Comparison of ENCODE assay signal across 8 cellular contexts in genomic region chr15:90953947-90954711, GRCh38. TPM values are rescaled to one million over a fixed set of nuclear protein-coding genes. Genes with fewer than 3 reads are reported as not detected.
DNase-seq lines count a peak whose midpoint lies in the region; ATAC-seq and TF ChIP-seq lines count a peak whose summit lies in the region.

No MANE protein-coding gene starts in this region.

- peaks cover 29% of the 10 kb centered on the region for H3K79me2 ChIP-seq in OCI-LY3 (ENCODE audit: low read length)
- peaks cover 13% of the 10 kb centered on the region for H3K79me2 ChIP-seq in osteoblast (ENCODE audit: insufficient read depth, low read length)

- peak overlapping the region; percentile 85 to 92 (median 88) for H3K4me3 Mint-ChIP-seq in CD4-positive, alpha-beta memory T cell
- peak overlapping the region; percentile 75 for H3K4me3 Mint-ChIP-seq in endodermal cell

- no peaks in the 10 kb centered on the region for H3K9me3 ChIP-seq in CD4-positive, alpha-beta memory T cell (ENCODE audit: control insufficient read depth in 1 of 2, low read length in 2 of 2)
- H3K9me3 ChIP-seq in OCI-LY3 (ENCODE audit: insufficient read depth, low read length) = no peaks in the 10 kb centered on the region
- H3K9me3 ChIP-seq in endodermal cell (ENCODE audit: control insufficient read depth, low read length) = no peaks in the 10 kb centered on the region
- H3K9me3 ChIP-seq in osteoblast (ENCODE audit: low read depth, low read length) = no peaks in the 10 kb centered on the region

- peaks cover 26% of the 10 kb centered on the region for H3K36me3 ChIP-seq in CD4-positive, alpha-beta memory T cell (ENCODE audit: insufficient read depth, low read length)
- peaks cover 33% of the 10 kb centered on the region for H3K36me3 ChIP-seq in OCI-LY3 (replicated peaks; ENCODE audit: low read depth, low read length)
- peaks cover 36% of the 10 kb centered on the region for H3K36me3 ChIP-seq in endodermal cell (ENCODE audit: control insufficient read depth, insufficient read depth, low read length)
- peaks cover 46% of the 10 kb centered on the region for H3K36me3 ChIP-seq in osteoblast (ENCODE audit: insufficient read depth, low read length)

- CTCF ChIA-PET in CD4-positive, alpha-beta memory T cell (lab: Charles Lee; ENCODE audit: partially characterized antibody) = interaction anchor here (0.7 to 11.2 kb wide), 10 partner anchors 11 to 865 kb away, joined by 3 to 155 read pairs (median 4); partner anchors contain the start of genes HDDC3, MAN2A2 and UNC45A

- ATAC-seq in HG03095 (IDR thresholded peaks at IDR 0.05; ENCODE audit: unreplicated experiment) = no peak
- ATAC-seq in GM18520 (IDR thresholded peaks at IDR 0.05; ENCODE audit: unreplicated experiment) = no peak

- H2AFZ ChIP-seq in OCI-LY3 (ENCODE audit: low read depth, low read length) (no peak overlapping the region), osteoblast (ENCODE audit: low read length) (no peak overlapping the region)

- peak overlapping the region; percentile 94 for H3K27ac ChIP-seq in CD4-positive, alpha-beta memory T cell (ENCODE audit: low read depth, low read length)
- H3K27ac ChIP-seq in OCI-LY3 (ENCODE audit: low read length) (no peak overlapping the region), endodermal cell (ENCODE audit: low read depth, low read length) (no peak overlapping the region), osteoblast (ENCODE audit: low read depth, low read length) (peak overlapping the region; percentile 68)

- no peak overlapping the region for H3K9ac ChIP-seq in OCI-LY3 (ENCODE audit: low read length)
- peak overlapping the region; percentile 94 for H3K9ac ChIP-seq in endodermal cell (ENCODE audit: extremely low read depth, low read length, poor library complexity, severe bottlenecking)

- POLR2A ChIA-PET in CD4-positive, alpha-beta memory T cell (lab: Charles Lee; ENCODE audit: partially characterized antibody) = interaction anchor here (0.7 to 7.8 kb wide), 11 partner anchors 11 to 424 kb away, joined by 3 to 130 read pairs (median 4); partner anchors contain the start of genes BLM, HDDC3, MAN2A2 and PRC1

- H3K4me1 Mint-ChIP-seq in CD4-positive, alpha-beta memory T cell = peaks cover 6 to 26% (median 18%) of the 10 kb centered on the region in 4 donors
- peaks cover 10% of the 10 kb centered on the region for H3K4me1 Mint-ChIP-seq in endodermal cell

- no peaks in the 10 kb centered on the region for H3K27me3 Mint-ChIP-seq in CD4-positive, alpha-beta memory T cell
- H3K27me3 Mint-ChIP-seq in endodermal cell (ENCODE audit: insufficient read depth) = no peaks in the 10 kb centered on the region

- TF ChIP-seq CTCF in OCI-LY3 (IDR thresholded peaks at IDR 0.05; ENCODE audit: low read depth, low read length) = no peak
- no peak for TF ChIP-seq CTCF in endodermal cell (conservative IDR thresholded peaks at IDR 0.05)
- no peak for TF ChIP-seq CTCF in osteoblast (IDR thresholded peaks at IDR 0.05; ENCODE audit: extremely low read depth, low read depth, low read length)

- H3K27me3 ChIP-seq in CD4-positive, alpha-beta memory T cell (ENCODE audit: insufficient read depth, low read length) = no peaks in the 10 kb centered on the region
- no peaks in the 10 kb centered on the region for H3K27me3 ChIP-seq in OCI-LY3 (ENCODE audit: low read depth, low read length)
- H3K27me3 ChIP-seq in endodermal cell (ENCODE audit: control insufficient read depth, insufficient read depth, low read length, poor library complexity, severe bottlenecking) = no peaks in the 10 kb centered on the region
- no peaks in the 10 kb centered on the region for H3K27me3 ChIP-seq in osteoblast (ENCODE audit: insufficient read depth, low read length)

- H3K4me3 ChIP-seq in CD4-positive, alpha-beta memory T cell (ENCODE audit: low read length in 2 of 2) = peak overlapping the region; percentile 90 to 98
- H3K4me3 ChIP-seq in OCI-LY3 (ENCODE audit: low read length) = peak overlapping the region; percentile 86
- peak overlapping the region; percentile 88 for H3K4me3 ChIP-seq in endodermal cell (ENCODE audit: low read length)
- H3K4me3 ChIP-seq in osteoblast (ENCODE audit: insufficient read depth, low read length) = peak overlapping the region; percentile 78

- peaks cover 0 to 4% (median 0%) of the 10 kb centered on the region in 8 donors for H3K9me3 Mint-ChIP-seq in CD4-positive, alpha-beta memory T cell
- H3K9me3 Mint-ChIP-seq in endodermal cell = no peaks in the 10 kb centered on the region

- 71 to 80% methylated on average over 7 to 16 of the region's 16 CpGs for WGBS in endodermal cell (ENCODE audit: insufficient coverage in 1 of 2, insufficient read length in 1 of 2), 2 experiments

- DNase-seq in CD4-positive, alpha-beta memory T cell = no peak
- DNase-seq in endodermal cell (no peak), osteoblast (ENCODE audit: insufficient read length, low spot score, missing footprints) (no peak), globus pallidus (ENCODE audit: low spot score) (no peak), NCI-H774 (lab: John Stamatoyannopoulos, UW) (no peak)

- H3K4me2 ChIP-seq in OCI-LY3 (ENCODE audit: low read length) (peak overlapping the region; percentile 68), osteoblast (ENCODE audit: insufficient read depth, low read length) (peak overlapping the region; percentile 78)

- H3K4me1 ChIP-seq in CD4-positive, alpha-beta memory T cell (ENCODE audit: insufficient read depth, low read length) = peaks cover 15% of the 10 kb centered on the region
- peaks cover 10% of the 10 kb centered on the region for H3K4me1 ChIP-seq in OCI-LY3 (ENCODE audit: low read length)
- no peaks in the 10 kb centered on the region for H3K4me1 ChIP-seq in endodermal cell (ENCODE audit: control insufficient read depth, insufficient read depth, low read length)
- peaks cover 34% of the 10 kb centered on the region for H3K4me1 ChIP-seq in osteoblast (ENCODE audit: insufficient read depth, low read length)

- peak overlapping the region; percentile 82 to 98 (median 95) for H3K27ac Mint-ChIP-seq in CD4-positive, alpha-beta memory T cell
- H3K27ac Mint-ChIP-seq in endodermal cell = peak overlapping the region; percentile 97

- intact Hi-C loops in CD4-positive, alpha-beta memory T cell (cut with micrococcal nuclease) = loop anchor here (1.0 to 2.0 kb wide), 2 partner anchors 40 to 69 kb away; partner anchors contain the start of genes PRC1 and VPS33B

- H3K36me3 Mint-ChIP-seq in CD4-positive, alpha-beta memory T cell = peaks cover 16 to 42% of the 10 kb centered on the region in 2 donors
- H3K36me3 Mint-ChIP-seq in endodermal cell (ENCODE audit: low read depth) = peaks cover 37% of the 10 kb centered on the region

- no peaks in the 10 kb centered on the region for H4K20me1 ChIP-seq in OCI-LY3 (ENCODE audit: insufficient read depth, low read length)
- no peaks in the 10 kb centered on the region for H4K20me1 ChIP-seq in osteoblast (ENCODE audit: insufficient read depth, low read length)

RNA-seq across cellular contexts. Expression of gene RCCD1, which starts 0.6 kb away (rescaled TPM):
- total RNA-seq in CD4-positive, alpha-beta memory T cell = 10 to 100 TPM; 14.0 to 15.6 TPM
- polyA plus RNA-seq in CD4-positive, alpha-beta memory T cell = 1 to 10 TPM; 2.0 to 4.7 TPM
- total RNA-seq in endodermal cell (10 to 100 TPM; 19.8 to 20.9 TPM), osteoblast (11.2 TPM in 2 replicates)
- 20.6 TPM for polyA plus RNA-seq in endodermal cell (2013, experiment 1 of 2)
- polyA plus RNA-seq in endodermal cell (2013, experiment 2 of 2) = 16.9 TPM

RNA-seq across cellular contexts. Expression of gene UNC45A, which starts 19.0 kb away (rescaled TPM):
- total RNA-seq in CD4-positive, alpha-beta memory T cell = 10 to 100 TPM; 71.1 to 72.3 TPM
- 10 to 100 TPM; 41.7 to 68.9 TPM for polyA plus RNA-seq in CD4-positive, alpha-beta memory T cell
- 10 to 100 TPM; 92.5 to 96.6 TPM for total RNA-seq in endodermal cell
- 54.1 TPM for polyA plus RNA-seq in endodermal cell (2013, experiment 1 of 2)
- polyA plus RNA-seq in endodermal cell (2013, experiment 2 of 2) = 47.9 TPM
- 72.5 and 74.9 TPM in 2 replicates for total RNA-seq in osteoblast

RNA-seq across cellular contexts. Expression of gene HDDC3, which starts 21.8 kb away (rescaled TPM):
- 10 to 100 TPM; 27.4 to 28.3 TPM for total RNA-seq in CD4-positive, alpha-beta memory T cell
- polyA plus RNA-seq in CD4-positive, alpha-beta memory T cell = 10 to 100 TPM; 34.6 to 38.7 TPM
- 10 to 100 TPM; 15.3 to 21.5 TPM for total RNA-seq in endodermal cell
- 18.1 TPM for polyA plus RNA-seq in endodermal cell (2013, experiment 1 of 2)
- 14.4 TPM for polyA plus RNA-seq in endodermal cell (2013, experiment 2 of 2)
- 8.8 and 11.6 TPM in 2 replicates for total RNA-seq in osteoblast

RNA-seq across cellular contexts. Expression of gene PRC1, which starts 40.2 kb away (rescaled TPM):
- 1 to 10 TPM; 8.1 to 8.6 TPM for total RNA-seq in CD4-positive, alpha-beta memory T cell
- 1 to 10 TPM; 2.3 TPM for polyA plus RNA-seq in CD4-positive, alpha-beta memory T cell
- total RNA-seq in endodermal cell (100 to 1,000 TPM in 1 of 2 donors, 10 to 100 TPM in 1; 67.3 to 127 TPM), osteoblast (17.1 and 17.7 TPM in 2 replicates)
- polyA plus RNA-seq in endodermal cell (2013, experiment 1 of 2) = 190 TPM
- polyA plus RNA-seq in endodermal cell (2013, experiment 2 of 2) = 187 TPM

RNA-seq across cellular contexts. Expression of gene MAN2A2, which starts 51.0 kb away (rescaled TPM):
- total RNA-seq in CD4-positive, alpha-beta memory T cell = 100 to 1,000 TPM; 123 to 126 TPM
- 10 to 100 TPM in 1 of 2 donors, 1 to 10 TPM in 1; 1.3 to 12.2 TPM for polyA plus RNA-seq in CD4-positive, alpha-beta memory T cell
- total RNA-seq in endodermal cell (10 to 100 TPM; 41.0 to 62.9 TPM), osteoblast (15.2 and 20.0 TPM in 2 replicates)
- 43.7 TPM for polyA plus RNA-seq in endodermal cell (2013, experiment 1 of 2)
- 41.1 TPM for polyA plus RNA-seq in endodermal cell (2013, experiment 2 of 2)

Comparison
In these comparisons a context has a peak if more than half of its experiments do, and no peak if none do; other contexts are left out.
1. H3K27ac ChIP-seq: peak in CD4-positive, alpha-beta memory T cell (single experiment) and osteoblast (single experiment); none in OCI-LY3 (single experiment) and endodermal cell (single experiment).
2. Peak in every context shown above with its lines, with median percentiles within 50 percentile points of each other: H3K4me3 ChIP-seq.